In the genomic region with DNA sequence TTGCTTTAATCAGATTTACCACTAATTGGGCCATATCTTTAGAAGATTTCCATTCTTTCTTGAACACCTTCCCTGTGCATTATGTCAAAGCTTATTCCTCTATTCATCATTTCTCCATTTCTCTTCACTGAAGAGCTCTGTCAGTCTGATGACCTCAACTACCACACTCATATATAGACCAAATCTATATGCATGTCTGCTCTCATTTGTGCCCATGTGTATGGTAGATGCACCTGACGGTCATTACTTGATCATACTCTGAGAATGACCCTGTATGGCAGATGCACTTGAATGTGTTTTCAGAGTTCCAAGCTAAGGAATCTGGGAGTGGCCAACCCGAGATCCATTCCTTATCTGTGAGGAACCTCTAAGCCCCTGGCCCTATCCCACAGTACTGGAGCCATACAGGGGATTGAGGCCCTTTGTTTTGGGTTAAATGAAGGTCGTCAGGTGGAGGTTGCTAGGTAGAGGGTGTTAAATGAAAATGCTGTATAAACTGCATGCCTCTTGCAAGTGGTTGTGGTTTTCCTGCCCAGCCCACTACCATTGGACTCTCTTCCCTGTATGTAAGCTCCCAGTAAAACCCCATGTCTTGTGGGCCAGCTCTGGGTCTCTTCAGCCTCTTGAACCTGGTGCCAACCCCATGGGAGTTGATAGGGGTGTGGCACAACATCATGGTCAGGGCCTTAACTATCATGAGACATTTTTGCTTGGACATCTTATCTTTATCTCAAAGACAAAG, we compare ENCODE assay signal across 20 cellular contexts.
"Had no signal": no experiment of that assay in that cellular context is flagged by ENCODE, and none has a peak within 500 bp of the region (broad histone marks: within the 10 kb centered on the region; RNA-seq: fewer than 3 reads in every experiment).

No MANE protein-coding gene starts in this region.

- ATAC-seq: gastroesophageal sphincter, mucosa of descending colon, right cardiac atrium, SK-N-SH treated with all-trans-retinoic acid at 6 μM for 48 hours, T-cell had no signal

- H3K27ac Mint-ChIP-seq: activated CD4-positive, alpha-beta T cell treated with anti-CD3 and anti-CD28 coated beads, Interleukin-2, amount 10 ng/mL, durations not matched to agents 7 days and 5 days; nephron; T-cell had no signal

- H3K36me3 Mint-ChIP-seq: activated naive CD4-positive, alpha-beta T cell treated with anti-CD3 and anti-CD28 coated beads, Interleukin-2, amount 50 U/mL, for 72 hours had no signal

- H3K9me3 Mint-ChIP-seq: activated CD4-positive, alpha-beta T cell treated with anti-CD3 and anti-CD28 coated beads, Interleukin-2, amount 10 ng/mL, durations not matched to agents 7 days and 5 days; activated naive CD4-positive, alpha-beta T cell treated with anti-CD3 and anti-CD28 coated beads, Interleukin-2, amount 50 U/mL, for 72 hours; nephron; T-cell had no signal

- DNase-seq: activated CD4-positive, alpha-beta T cell treated with anti-CD3 and anti-CD28 coated beads, Interleukin-2, amount 10 ng/mL, durations not matched to agents 7 days and 5 days; activated naive CD4-positive, alpha-beta T cell; central memory CD4-positive, alpha-beta T cell; islet precursor cell; left ventricle myocardium inferior; mucosa of descending colon; posterior cingulate gyrus; right cardiac atrium; spleen; stomach; T-cell; thyroid gland; upper lobe of left lung had no signal

- H3K4me3 Mint-ChIP-seq: activated CD4-positive, alpha-beta T cell treated with anti-CD3 and anti-CD28 coated beads, Interleukin-2, amount 10 ng/mL, durations not matched to agents 7 days and 5 days; nephron; T-cell had no signal

- H3K27me3 Mint-ChIP-seq: activated CD4-positive, alpha-beta T cell treated with anti-CD3 and anti-CD28 coated beads, Interleukin-2, amount 10 ng/mL, durations not matched to agents 7 days and 5 days; T-cell had no signal

- H3K4me3 ChIP-seq: breast epithelium, gastroesophageal sphincter, hepatocyte, left ventricle myocardium inferior, lung, mucosa of descending colon, spleen, stomach, thyroid gland, upper lobe of left lung had no signal
